In the genomic region with DNA sequence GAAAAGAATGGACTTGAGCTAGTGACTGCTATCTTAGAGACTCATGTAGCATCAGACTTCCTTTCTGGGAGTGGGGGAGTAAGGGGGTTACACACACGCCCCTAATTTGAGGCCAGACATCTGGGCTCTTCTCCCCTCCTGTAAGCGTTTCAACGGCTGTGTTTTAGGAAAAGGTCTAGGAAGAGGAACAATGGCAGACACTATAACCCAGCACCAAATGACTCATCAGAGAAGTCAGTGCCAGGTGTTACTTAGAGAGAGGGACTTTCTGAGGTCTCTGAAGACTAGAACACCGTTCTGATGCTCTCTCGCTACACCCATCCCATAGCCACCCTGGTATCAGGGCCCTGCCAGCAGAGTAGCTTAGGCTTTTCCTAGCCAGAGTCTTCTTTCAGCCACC, we compare ENCODE assay signal across 11 cellular contexts.
DNase-seq lines count a peak whose midpoint lies in the region; ATAC-seq lines count a peak whose summit lies in the region.
"Had no signal": no experiment of that assay in that cellular context is flagged by ENCODE, and none has a peak within 500 bp of the region (broad histone marks: within the 10 kb centered on the region; RNA-seq: fewer than 3 reads in every experiment).

No MANE protein-coding gene starts in this region.

- ATAC-seq in GM19372 (IDR thresholded peaks at IDR 0.05; ENCODE audit: low read depth, unreplicated experiment) (peak; percentile 96), HG03025 (IDR thresholded peaks at IDR 0.05; ENCODE audit: low FRiP score, unreplicated experiment) (peak; percentile 98)

- peak; percentile 28 for DNase-seq in A172 (ENCODE audit: low spot score)
- DNase-seq in RPMI7951 (ENCODE audit: low read depth), result peak; percentile 56
- DNase-seq in activated CD8-positive, alpha-beta memory T cell treated with anti-CD3 and anti-CD28 coated beads, Interleukin-2, amount 50 U/mL, for 4 hours, result no peak
- DNase-seq in stimulated activated CD4-positive, alpha-beta T cell treated with anti-CD3 and anti-CD28 coated beads, Interleukin-4, amount 100 ng/mL, for 1 hour, result no peak
- no peak for DNase-seq in stimulated activated CD8-positive, alpha-beta memory T cell treated with anti-CD3 and anti-CD28 coated beads, Interleukin-4, amount 100 ng/mL, for 48 hours
- DNase-seq in AG08395 (ENCODE audit: low spot score), result no peak
- DNase-seq: H9, left cardiac atrium, NCI-H69 had no signal

Comparison
In these comparisons a context has a peak if more than half of its experiments do, and no peak if none do; other contexts are left out.
1. DNase-seq: peak in A172 (single experiment) and RPMI7951 (single experiment); none in activated CD8-positive, alpha-beta memory T cell treated with anti-CD3 and anti-CD28 coated beads, Interleukin-2, amount 50 U/mL, for 4 hours (single experiment), stimulated activated CD4-positive, alpha-beta T cell treated with anti-CD3 and anti-CD28 coated beads, Interleukin-4, amount 100 ng/mL, for 1 hour (single experiment), stimulated activated CD8-positive, alpha-beta memory T cell treated with anti-CD3 and anti-CD28 coated beads, Interleukin-4, amount 100 ng/mL, for 48 hours (single experiment) and AG08395 (single experiment).